21 cellular contexts compared by ENCODE assay signal in the genomic region with DNA sequence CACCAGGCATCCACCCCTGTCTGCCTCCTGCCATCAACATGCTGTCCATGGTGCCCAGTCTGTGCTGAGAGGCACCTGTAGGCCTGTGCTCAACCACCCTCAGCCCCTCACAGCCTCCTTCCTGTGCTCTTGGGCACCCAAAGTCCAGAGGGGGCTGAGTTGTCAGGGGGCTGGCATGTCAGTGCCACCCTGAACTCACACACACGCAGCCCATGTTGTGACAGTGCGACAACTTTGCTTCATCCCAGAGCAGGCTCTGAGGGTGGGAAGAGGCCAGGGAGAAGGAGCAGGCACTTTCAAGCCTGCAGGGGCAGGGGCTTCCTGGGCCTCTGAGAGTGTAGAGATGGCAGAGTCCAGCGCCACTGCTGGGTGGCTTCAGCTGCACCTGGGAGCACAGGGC.
DNase-seq lines count a peak whose midpoint lies in the region; ATAC-seq and TF ChIP-seq lines count a peak whose summit lies in the region.
"Had no signal": no experiment of that assay in that cellular context is flagged by ENCODE, and none has a peak within 500 bp of the region (broad histone marks: within the 10 kb centered on the region; RNA-seq: fewer than 3 reads in every experiment).

No MANE protein-coding gene starts in this region.

- H4K91ac ChIP-seq in H9 (ENCODE audit: insufficient read length, low read depth, low read length) (no peak overlapping the region), neuronal stem cell (ENCODE audit: low read depth, low read length, poor library complexity) (no peak overlapping the region)

- H3K4ac ChIP-seq in H9 (ENCODE audit: low read depth, low read length) (no peak overlapping the region; the same call in 1 of the 2 replicates), neuronal stem cell (ENCODE audit: low read length) (no peak overlapping the region)

- no peak overlapping the region for H2AFZ ChIP-seq in H9 (ENCODE audit: low read length)
- H2AFZ ChIP-seq in neuronal stem cell (ENCODE audit: low read length), result no peak overlapping the region
- H2AFZ ChIP-seq: GM23338 had no signal

- H3K56ac ChIP-seq in H9 (ENCODE audit: insufficient read length, low read depth, low read length), result no peak overlapping the region

- H3K23ac ChIP-seq in H9 (ENCODE audit: insufficient read length, low read depth, low read length), result no peak overlapping the region
- H3K23ac ChIP-seq in neuronal stem cell (ENCODE audit: low read depth, low read length, poor library complexity), result no peak overlapping the region

- no peak overlapping the region for H3T11ph ChIP-seq in H9 (ENCODE audit: low read length)

- H4K20me1 ChIP-seq in H9 (ENCODE audit: control insufficient read depth, insufficient read depth, insufficient read length), result no peaks in the 10 kb centered on the region
- H4K20me1 ChIP-seq: BLaER1 treated with 17β-estradiol and CSF1 and Interleukin-3, amounts not matched to agents 10 nM and 100 nM had no signal

- H2BK5ac ChIP-seq in H9 (ENCODE audit: insufficient read length, low read length), result no peak overlapping the region
- H2BK5ac ChIP-seq in neuronal stem cell (ENCODE audit: low read length), result no peak overlapping the region

- H3K4me3 Mint-ChIP-seq in H9, result no peak overlapping the region
- H3K4me3 Mint-ChIP-seq: CD14-positive monocyte; CD4-positive, alpha-beta T cell; CD8-positive, alpha-beta memory T cell; GM23338; HFFc6 had no signal

- no peak for TF ChIP-seq CTCF in H9 (conservative IDR thresholded peaks at IDR 0.05)

- H2BK12ac ChIP-seq in H9 (ENCODE audit: insufficient read length, low read depth, low read length) (no peak overlapping the region), neuronal stem cell (ENCODE audit: low read length) (no peak overlapping the region)

- H3K27me3 ChIP-seq in H9 (ENCODE audit: insufficient read depth, low read length) (no peaks in the 10 kb centered on the region), neuronal stem cell (ENCODE audit: control insufficient read depth in 3 of 3, insufficient read depth in 3 of 3, low read depth in 1 of 3, low read length in 3 of 3) (no peaks in the 10 kb centered on the region)
- H3K27me3 ChIP-seq: BE2C; BLaER1 treated with 17β-estradiol and CSF1 and Interleukin-3, amounts not matched to agents 10 nM and 100 nM had no signal

- no peak overlapping the region for H4K5ac ChIP-seq in H9 (ENCODE audit: insufficient read length, low read depth, low read length)

- H3K9ac ChIP-seq in H9 (ENCODE audit: extremely low read depth, insufficient read length, low read length), result no peak overlapping the region
- H3K9ac ChIP-seq in neuronal stem cell (ENCODE audit: low read depth, low read length, poor library complexity), result no peak overlapping the region
- H3K9ac ChIP-seq: BLaER1 treated with 17β-estradiol and CSF1 and Interleukin-3, amounts not matched to agents 10 nM and 100 nM had no signal

- DNase-seq in H9 (no peak), neuronal stem cell (ENCODE audit: low spot score) (no peak), activated gamma-delta T cell treated with Interleukin-2 at 50 U/mL for 16 hours (no peak), NCI-H2171 treated with DMSO at 0.1 percent for 48 hours (lab: John Stamatoyannopoulos, UW) (no peak)
- no peak for DNase-seq in stimulated activated naive CD8-positive, alpha-beta T cell treated with anti-CD3 and anti-CD28 coated beads, Interleukin-15, Interleukin-2, amounts not matched to agents 100 U/mL and 50 U/mL, for 24 hours
- DNase-seq in effector CD8-positive, alpha-beta T cell (lab: John Stamatoyannopoulos, UW), result no peak
- DNase-seq: 8988T; ACHN; AML-193; BE2C; CD4-positive, alpha-beta T cell; CD8-positive, alpha-beta memory T cell; DMS 273 treated with DMSO at 0.1 percent for 48 hours; DMS79; GF-D8; HFFc6 had no signal

- no peaks in the 10 kb centered on the region for H3K79me2 ChIP-seq in H9 (ENCODE audit: insufficient read depth, low read length)

- H2AK5ac ChIP-seq in H9 (ENCODE audit: insufficient read length, low read length) (no peak overlapping the region), neuronal stem cell (ENCODE audit: low read depth, low read length) (no peak overlapping the region)

- H3K18ac ChIP-seq in H9 (ENCODE audit: insufficient read length, low read depth, low read length), result no peak overlapping the region
- H3K18ac ChIP-seq in neuronal stem cell (ENCODE audit: low read length), result peak overlapping the region; percentile 24

- peak; percentile 19 for ATAC-seq in stimulated activated naive CD8-positive, alpha-beta T cell treated with anti-CD3 and anti-CD28 coated beads, Interleukin-15, Interleukin-2, amounts not matched to agents 100 U/mL and 50 U/mL, for 24 hours
- ATAC-seq: A549, GM23338 had no signal

- H3K4me2 ChIP-seq in H9 (ENCODE audit: insufficient read depth, insufficient read length, low read length) (no peak overlapping the region), neuronal stem cell (ENCODE audit: insufficient read depth, low read length, poor library complexity, severe bottlenecking) (no peak overlapping the region)
- H3K4me2 ChIP-seq: A549; BLaER1 treated with 17β-estradiol and CSF1 and Interleukin-3, amounts not matched to agents 10 nM and 100 nM; GM23338 had no signal

- H4K8ac ChIP-seq in H9 (replicated peaks; ENCODE audit: insufficient read length, low read depth, low read length) (no peak overlapping the region), neuronal stem cell (ENCODE audit: low read depth, low read length) (no peak overlapping the region)

- no peak overlapping the region for H3K27ac ChIP-seq in H9 (ENCODE audit: insufficient read length, low read depth, low read length)
- H3K27ac ChIP-seq in neuronal stem cell (replicated peaks; ENCODE audit: low read length), result no peak overlapping the region
- H3K27ac ChIP-seq: A549; BLaER1 treated with 17β-estradiol and CSF1 and Interleukin-3, amounts not matched to agents 10 nM and 100 nM had no signal

- H2BK20ac ChIP-seq in H9 (ENCODE audit: low read depth, low read length, poor library complexity, severe bottlenecking), result no peak overlapping the region

- H3K4me3 ChIP-seq in neuronal stem cell (ENCODE audit: low read length in 2 of 2), result peak overlapping the region in 1 of 2 donors; percentile 51
- H3K4me3 ChIP-seq: A549; BLaER1 treated with 17β-estradiol and CSF1 and Interleukin-3, amounts not matched to agents 10 nM and 100 nM; GM23338; HAP-1 had no signal

- peaks cover 5 to 12% (median 5%) of the 10 kb centered on the region in 3 experiments; a peak in 6 of 7 replicates for H3K36me3 Mint-ChIP-seq in H9 (ENCODE audit: insufficient read depth in 1 of 3, low read depth in 3 of 3)
- H3K36me3 Mint-ChIP-seq: CD8-positive, alpha-beta memory T cell had no signal

- peaks cover 4 to 16% of the 10 kb centered on the region in 2 experiments; a peak in 2 of 4 replicates for H3K4me1 Mint-ChIP-seq in H9
- H3K4me1 Mint-ChIP-seq: CD14-positive monocyte; CD8-positive, alpha-beta memory T cell; GM23338 had no signal

- H3K27ac Mint-ChIP-seq in H9, result no peak overlapping the region
- H3K27ac Mint-ChIP-seq: CD14-positive monocyte; CD4-positive, alpha-beta T cell; CD8-positive, alpha-beta memory T cell; GM23338; HFFc6 had no signal

- H2BK15ac ChIP-seq in H9 (ENCODE audit: low read depth, low read length), result no peak overlapping the region
- H2BK15ac ChIP-seq in neuronal stem cell (ENCODE audit: low read length), result peak overlapping the region; percentile 55

- H3K79me1 ChIP-seq in H9 (ENCODE audit: insufficient read depth, low read depth, low read length, poor library complexity, severe bottlenecking), result no peaks in the 10 kb centered on the region
- no peaks in the 10 kb centered on the region for H3K79me1 ChIP-seq in neuronal stem cell (ENCODE audit: low read depth, low read length)

- H3K14ac ChIP-seq in H9 (ENCODE audit: insufficient read depth, low read length) (peak overlapping the region; percentile 4; the same call in 1 of the 2 replicates), neuronal stem cell (ENCODE audit: low read length) (no peak overlapping the region)

- no peaks in the 10 kb centered on the region for H3K4me1 ChIP-seq in H9 (ENCODE audit: insufficient read depth, low read length)
- H3K4me1 ChIP-seq in neuronal stem cell (ENCODE audit: control insufficient read depth in 2 of 2, insufficient read depth in 1 of 2, low read depth in 1 of 2, low read length in 2 of 2), result no peaks in the 10 kb centered on the region
- H3K4me1 ChIP-seq: A549; BE2C; BLaER1 treated with 17β-estradiol and CSF1 and Interleukin-3, amounts not matched to agents 10 nM and 100 nM; HAP-1 had no signal

- no peaks in the 10 kb centered on the region for H3K27me3 Mint-ChIP-seq in H9 (ENCODE audit: low read depth)
- H3K27me3 Mint-ChIP-seq: CD4-positive, alpha-beta T cell; CD8-positive, alpha-beta memory T cell had no signal

- H2BK120ac ChIP-seq in H9 (ENCODE audit: low read depth, low read length, poor library complexity, severe bottlenecking), result no peak overlapping the region
- H2BK120ac ChIP-seq in neuronal stem cell (ENCODE audit: low read depth, low read length), result no peak overlapping the region

- H3K9me3 ChIP-seq in H9 (ENCODE audit: control insufficient read depth, low read depth, low read length) (no peaks in the 10 kb centered on the region), neuronal stem cell (replicated peaks in 1 of 2; ENCODE audit: control insufficient read depth in 2 of 2, insufficient read depth in 1 of 2, low read depth in 1 of 2, low read length in 2 of 2) (peaks cover 0 to 2% of the 10 kb centered on the region in 2 donors)
- H3K9me3 ChIP-seq: A549, BE2C, HAP-1 had no signal

- WGBS in H9 (ENCODE audit: extremely low coverage, insufficient read length, low lambda C conversion rate), result no CpG with 5 or more reads among the region's 3 CpGs
- no CpG with 5 or more reads among the region's 3 CpGs for WGBS in neuronal stem cell (ENCODE audit: extremely low coverage in 2 of 2, insufficient read length in 2 of 2, insufficient replicate concordance in 1 of 2), 2 donors

- H3K36me3 ChIP-seq in neuronal stem cell (replicated peaks in 1 of 2; ENCODE audit: control insufficient read depth in 2 of 2, insufficient read depth in 2 of 2, low read length in 2 of 2), result no peaks in the 10 kb centered on the region
- H3K36me3 ChIP-seq: BE2C; BLaER1 treated with 17β-estradiol and CSF1 and Interleukin-3, amounts not matched to agents 10 nM and 100 nM; HAP-1 had no signal

- H3K23me2 ChIP-seq in H9 (ENCODE audit: insufficient read length, low read depth, low read length, poor library complexity, severe bottlenecking), result no peaks in the 10 kb centered on the region

- H3K9me3 Mint-ChIP-seq in H9, result peaks cover 5 to 9% of the 10 kb centered on the region in 2 experiments
